In the genomic region with DNA sequence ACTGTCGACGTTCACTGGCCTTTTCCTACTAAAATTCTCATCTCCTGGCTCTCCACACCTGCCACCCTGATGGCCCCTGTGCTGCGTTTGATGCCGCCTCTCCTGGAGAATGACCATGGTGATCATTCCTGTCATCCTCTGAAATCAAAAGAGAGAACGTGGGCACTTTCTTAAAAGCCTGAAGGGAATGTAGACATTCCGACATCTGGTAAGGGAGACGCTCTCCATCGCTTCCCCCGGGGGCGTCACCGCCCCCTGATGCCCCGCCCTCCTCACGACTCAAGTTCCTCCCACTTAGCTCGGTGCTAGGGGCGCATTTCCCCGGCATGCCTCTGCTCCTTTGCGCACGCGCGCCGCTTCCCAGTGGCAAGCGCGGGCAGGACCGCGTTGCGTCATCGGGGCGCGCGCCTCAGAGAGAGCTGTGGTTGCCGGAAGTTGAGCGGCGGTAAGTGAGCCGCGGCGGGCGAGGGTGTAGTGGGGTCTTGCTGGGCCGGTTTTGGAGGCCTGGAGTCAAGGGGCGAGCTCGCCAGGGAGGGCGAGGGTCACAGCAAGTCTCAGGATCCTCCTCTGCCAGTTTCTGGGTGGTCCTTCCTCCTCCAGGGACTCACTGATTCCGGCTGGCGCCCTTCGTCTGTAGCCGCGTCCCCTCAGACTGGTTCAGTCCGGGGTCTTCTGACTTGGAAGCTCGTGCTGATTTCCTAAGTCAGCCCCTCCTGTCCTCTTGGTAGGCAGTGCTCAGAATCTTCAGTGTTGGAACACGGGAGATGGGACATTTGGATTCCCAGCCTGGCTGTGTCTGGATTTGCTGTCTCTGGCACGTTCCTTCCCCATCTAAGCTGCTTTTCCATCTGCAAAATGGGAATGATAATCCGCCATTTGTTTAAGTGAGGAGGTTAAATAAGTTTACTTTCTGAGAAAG, we compare ENCODE assay signal across 8 cellular contexts. TPM values are rescaled to one million over a fixed set of nuclear protein-coding genes. Genes with fewer than 3 reads are reported as not detected.
A peak's percentile ranks its signal among the peaks of the same experiment; 100 is the strongest.
DNase-seq lines count a peak whose midpoint lies in the region; ATAC-seq and TF ChIP-seq lines count a peak whose summit lies in the region.

A gene with protein sequence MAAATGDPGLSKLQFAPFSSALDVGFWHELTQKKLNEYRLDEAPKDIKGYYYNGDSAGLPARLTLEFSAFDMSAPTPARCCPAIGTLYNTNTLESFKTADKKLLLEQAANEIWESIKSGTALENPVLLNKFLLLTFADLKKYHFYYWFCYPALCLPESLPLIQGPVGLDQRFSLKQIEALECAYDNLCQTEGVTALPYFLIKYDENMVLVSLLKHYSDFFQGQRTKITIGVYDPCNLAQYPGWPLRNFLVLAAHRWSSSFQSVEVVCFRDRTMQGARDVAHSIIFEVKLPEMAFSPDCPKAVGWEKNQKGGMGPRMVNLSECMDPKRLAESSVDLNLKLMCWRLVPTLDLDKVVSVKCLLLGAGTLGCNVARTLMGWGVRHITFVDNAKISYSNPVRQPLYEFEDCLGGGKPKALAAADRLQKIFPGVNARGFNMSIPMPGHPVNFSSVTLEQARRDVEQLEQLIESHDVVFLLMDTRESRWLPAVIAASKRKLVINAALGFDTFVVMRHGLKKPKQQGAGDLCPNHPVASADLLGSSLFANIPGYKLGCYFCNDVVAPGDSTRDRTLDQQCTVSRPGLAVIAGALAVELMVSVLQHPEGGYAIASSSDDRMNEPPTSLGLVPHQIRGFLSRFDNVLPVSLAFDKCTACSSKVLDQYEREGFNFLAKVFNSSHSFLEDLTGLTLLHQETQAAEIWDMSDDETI (plus strand): TSS at position 412 of the 919 bp plus-strand sequence. CDS start 26,299 bp downstream, outside the sequence.

- H3K4me1 ChIP-seq in ovary (ENCODE audit: insufficient read depth) (peaks cover 2% of the 10 kb centered on the region), thyroid gland (peaks cover 0 to 10% of the 10 kb centered on the region in 2 donors)

- peak within 1 kb of the TSS; percentile 97 for H3K27ac Mint-ChIP-seq in activated naive CD8-positive, alpha-beta T cell treated with anti-CD3 and anti-CD28 coated beads, Interleukin-2, amount 10 ng/mL, durations not matched to agents 7 days and 5 days

- POLR2A ChIA-PET in activated naive CD8-positive, alpha-beta T cell treated with anti-CD3 and anti-CD28 coated beads, Interleukin-2, amount 10 ng/mL, durations not matched to agents 7 days and 5 days (lab: Charles Lee) = interaction anchor here (0.7 to 3.4 kb wide), 12 partner anchors 9 to 379 kb away, joined by 3 to 96 read pairs (median 4); a partner anchor contains a TSS

- peaks cover 42% of the 10 kb centered on the region for H3K4me1 Mint-ChIP-seq in activated naive CD8-positive, alpha-beta T cell treated with anti-CD3 and anti-CD28 coated beads, Interleukin-2, amount 10 ng/mL, durations not matched to agents 7 days and 5 days

- WGBS in ovary, 3 donors = 1% methylated on average over 50 to 51 of the region's 51 CpGs
- WGBS in thyroid gland, 2 donors = 2 to 3% methylated on average over 22 to 27 of the region's 51 CpGs

- intact Hi-C loops in head of caudate nucleus (cut with DNase I) (no loop called here), ovary (cut with DNase I) (no loop called here), thyroid gland (cut with DNase I) (no loop called here)

- peak within 1 kb of the TSS; percentile 83 for H3K4me2 ChIP-seq in SU-DHL-6 (ENCODE audit: low read depth, low read length, poor library complexity, severe bottlenecking)

- H3K27ac ChIP-seq in SU-DHL-6 (ENCODE audit: low read depth, low read length) (peak within 1 kb of the TSS; percentile 40), ovary (peak within 1 kb of the TSS; percentile 42 to 46), thyroid gland (peak within 1 kb of the TSS; percentile 14 to 81 (median 59))

- H3K27me3 ChIP-seq in SU-DHL-6 (ENCODE audit: low read length) (no peaks in the 10 kb centered on the region), ovary (no peaks in the 10 kb centered on the region), thyroid gland (no peaks in the 10 kb centered on the region)

- no peaks in the 10 kb centered on the region for H3F3A ChIP-seq in SU-DHL-6 (ENCODE audit: insufficient read depth)

- peak within 1 kb of the TSS; percentile 77 for H3K9ac ChIP-seq in SU-DHL-6 (ENCODE audit: low read length)

- peak within 1 kb of the TSS; percentile 89 for H2AFZ ChIP-seq in SU-DHL-6 (ENCODE audit: low read depth, low read length, severe bottlenecking)

- peaks cover 3% of the 10 kb centered on the region for H3K9me3 Mint-ChIP-seq in activated naive CD8-positive, alpha-beta T cell treated with anti-CD3 and anti-CD28 coated beads, Interleukin-2, amount 10 ng/mL, durations not matched to agents 7 days and 5 days

- no peaks in the 10 kb centered on the region for H3K27me3 Mint-ChIP-seq in activated naive CD8-positive, alpha-beta T cell treated with anti-CD3 and anti-CD28 coated beads, Interleukin-2, amount 10 ng/mL, durations not matched to agents 7 days and 5 days

- DNase-seq in GM12864 (ENCODE audit: low read depth) = peak; percentile 84
- peak; percentile 67 for DNase-seq in NCI-H128 (lab: John Stamatoyannopoulos, UW; ENCODE audit: unreplicated experiment)
- DNase-seq in activated naive CD8-positive, alpha-beta T cell treated with anti-CD3 and anti-CD28 coated beads, Interleukin-2, amount 10 ng/mL, durations not matched to agents 7 days and 5 days = peak; percentile 99
- peak; percentile 92 to 99 (median 97) for DNase-seq in head of caudate nucleus
- peak; percentile 98 to 99 (median 98) for DNase-seq in ovary
- DNase-seq in thyroid gland = peak; percentile 97 to 98

- no peaks in the 10 kb centered on the region for H4K20me1 ChIP-seq in SU-DHL-6 (ENCODE audit: low read depth, low read length)

- no peaks in the 10 kb centered on the region for H3K9me2 ChIP-seq in SU-DHL-6 (replicated peaks; ENCODE audit: insufficient read depth, low read length)

- TF ChIP-seq EP300 in ovary (IDR thresholded peaks at IDR 0.05) = no peak

- ATAC-seq in HG02678 (IDR thresholded peaks at IDR 0.05; ENCODE audit: unreplicated experiment) = peak; percentile 99
- ATAC-seq in activated naive CD8-positive, alpha-beta T cell treated with anti-CD3 and anti-CD28 coated beads, Interleukin-2, amount 10 ng/mL, durations not matched to agents 7 days and 5 days (ENCODE audit: low read depth) = peak; percentile 96

- peak within 1 kb of the TSS; percentile 83 for H3K4me3 ChIP-seq in GM12864 (ENCODE audit: low read depth, low read length)
- peak within 1 kb of the TSS; percentile 83 for H3K4me3 ChIP-seq in SU-DHL-6 (ENCODE audit: insufficient read depth, low read length, poor library complexity, severe bottlenecking)
- peak within 1 kb of the TSS; percentile 73 for H3K4me3 ChIP-seq in ovary
- peak within 1 kb of the TSS; percentile 31 to 91 (median 85) for H3K4me3 ChIP-seq in thyroid gland (replicated peaks in 1 of 3)

- peaks cover 23% of the 10 kb centered on the region for H3K36me3 Mint-ChIP-seq in activated naive CD8-positive, alpha-beta T cell treated with anti-CD3 and anti-CD28 coated beads, Interleukin-2, amount 10 ng/mL, durations not matched to agents 7 days and 5 days

- TF ChIP-seq POLR2A in ovary (IDR thresholded peaks at IDR 0.05) = peak; percentile 90
- peak in 1 of 2 donors; percentile 81 for TF ChIP-seq POLR2A in thyroid gland (IDR thresholded peaks at IDR 0.05)

- peak within 1 kb of the TSS; percentile 96 for H3K4me3 Mint-ChIP-seq in activated naive CD8-positive, alpha-beta T cell treated with anti-CD3 and anti-CD28 coated beads, Interleukin-2, amount 10 ng/mL, durations not matched to agents 7 days and 5 days

- TF ChIP-seq CTCF in GM12864 (IDR thresholded peaks at IDR 0.05; ENCODE audit: low read depth, low read length, missing control alignments) (no peak), SU-DHL-6 (IDR thresholded peaks at IDR 0.05; ENCODE audit: insufficient read depth, low read length, poor library complexity, severe bottlenecking) (no peak), ovary (IDR thresholded peaks at IDR 0.05) (no peak), thyroid gland (IDR thresholded peaks at IDR 0.05) (peak in 1 of 6 experiments; percentile 30)

- H3K9me3 ChIP-seq in SU-DHL-6 (ENCODE audit: insufficient read depth, low read length) (no peaks in the 10 kb centered on the region), ovary (no peaks in the 10 kb centered on the region), thyroid gland (no peaks in the 10 kb centered on the region)

- peaks cover 30% of the 10 kb centered on the region for H3K79me2 ChIP-seq in SU-DHL-6 (ENCODE audit: insufficient read depth, low read length)

- H3K36me3 ChIP-seq in SU-DHL-6 (ENCODE audit: low read length) (no peaks in the 10 kb centered on the region), ovary (no peaks in the 10 kb centered on the region), thyroid gland (no peaks in the 10 kb centered on the region)

RNA-seq across cellular contexts. Expression of the gene that starts here (rescaled TPM):
- 10 to 100 TPM; 26.4 to 28.6 TPM for total RNA-seq in activated naive CD8-positive, alpha-beta T cell treated with anti-CD3 and anti-CD28 coated beads, Interleukin-2, amount 10 ng/mL, durations not matched to agents 7 days and 5 days
- 10 to 100 TPM; 24.2 to 54.5 (median 37.4) TPM for total RNA-seq in ovary
- 10 to 100 TPM; 10.2 to 46.6 TPM for polyA plus RNA-seq in ovary
- total RNA-seq in thyroid gland = 10 to 100 TPM; 45.8 to 85.3 (median 67.3) TPM

Comparison
In these comparisons a context has a peak if more than half of its experiments do, and no peak if none do; other contexts are left out.
1. Peak in every context shown above with its lines: DNase-seq, ATAC-seq, H3K4me3 ChIP-seq and H3K27ac ChIP-seq.